12 cellular contexts compared by ENCODE assay signal in genomic region chr17:13777003-13777402, GRCh38.
"Had no signal": no experiment of that assay in that cellular context is flagged by ENCODE, and none has a peak within 500 bp of the region (broad histone marks: within the 10 kb centered on the region; RNA-seq: fewer than 3 reads in every experiment).

No MANE protein-coding gene starts in this region.

- H3K4me1 Mint-ChIP-seq: activated CD4-positive, alpha-beta T cell treated with anti-CD3 and anti-CD28 coated beads, Interleukin-2, amount 10 ng/mL, durations not matched to agents 7 days and 5 days; activated naive CD8-positive, alpha-beta T cell treated with anti-CD3 and anti-CD28 coated beads, Interleukin-2, amount 10 ng/mL, durations not matched to agents 7 days and 5 days; stimulated activated effector memory CD8-positive, alpha-beta T cell treated with anti-CD3 and anti-CD28 coated beads, Interleukin-12 subunit alpha, Interleukin-12 subunit beta, amount 100 ng/mL, for 72 hours had no signal

- ATAC-seq: stimulated activated effector memory CD8-positive, alpha-beta T cell treated with anti-CD3 and anti-CD28 coated beads, Interleukin-12 subunit alpha, Interleukin-12 subunit beta, amount 100 ng/mL, for 72 hours had no signal

- DNase-seq: activated CD4-positive, alpha-beta T cell treated with anti-CD3 and anti-CD28 coated beads, Interleukin-2, amount 10 ng/mL, durations not matched to agents 7 days and 5 days; activated CD8-positive, alpha-beta memory T cell treated with anti-CD3 and anti-CD28 coated beads for 24 hours; activated naive CD4-positive, alpha-beta T cell; activated naive CD8-positive, alpha-beta T cell treated with anti-CD3 and anti-CD28 coated beads, Interleukin-2, amount 10 ng/mL, durations not matched to agents 7 days and 5 days; anterior cingulate cortex; cerebellar nuclear complex; effector CD8-positive, alpha-beta T cell; hippocampal formation; mesendoderm; nephron progenitor cell; thyroid gland had no signal

- H3K27me3 Mint-ChIP-seq: activated CD4-positive, alpha-beta T cell treated with anti-CD3 and anti-CD28 coated beads, Interleukin-2, amount 10 ng/mL, durations not matched to agents 7 days and 5 days; activated naive CD8-positive, alpha-beta T cell treated with anti-CD3 and anti-CD28 coated beads, Interleukin-2, amount 10 ng/mL, durations not matched to agents 7 days and 5 days had no signal

- H3K4me1 ChIP-seq: thyroid gland had no signal

- H3K36me3 ChIP-seq: thyroid gland had no signal

- H3K27ac ChIP-seq: thyroid gland had no signal

- H3K36me3 Mint-ChIP-seq: stimulated activated effector memory CD8-positive, alpha-beta T cell treated with anti-CD3 and anti-CD28 coated beads, Interleukin-12 subunit alpha, Interleukin-12 subunit beta, amount 100 ng/mL, for 72 hours had no signal

- H3K27ac Mint-ChIP-seq: activated CD4-positive, alpha-beta T cell treated with anti-CD3 and anti-CD28 coated beads, Interleukin-2, amount 10 ng/mL, durations not matched to agents 7 days and 5 days; activated naive CD8-positive, alpha-beta T cell treated with anti-CD3 and anti-CD28 coated beads, Interleukin-2, amount 10 ng/mL, durations not matched to agents 7 days and 5 days; nephron progenitor cell; stimulated activated effector memory CD8-positive, alpha-beta T cell treated with anti-CD3 and anti-CD28 coated beads, Interleukin-12 subunit alpha, Interleukin-12 subunit beta, amount 100 ng/mL, for 72 hours had no signal

- H3K4me3 Mint-ChIP-seq: activated CD4-positive, alpha-beta T cell treated with anti-CD3 and anti-CD28 coated beads, Interleukin-2, amount 10 ng/mL, durations not matched to agents 7 days and 5 days; activated naive CD8-positive, alpha-beta T cell treated with anti-CD3 and anti-CD28 coated beads, Interleukin-2, amount 10 ng/mL, durations not matched to agents 7 days and 5 days; nephron progenitor cell; stimulated activated effector memory CD8-positive, alpha-beta T cell treated with anti-CD3 and anti-CD28 coated beads, Interleukin-12 subunit alpha, Interleukin-12 subunit beta, amount 100 ng/mL, for 72 hours had no signal

- H3K9me3 ChIP-seq: thyroid gland had no signal

- H3K4me3 ChIP-seq: thyroid gland had no signal

- H3K27me3 ChIP-seq: thyroid gland had no signal
